ENCODE assay signal across 20 cellular contexts in the genomic region with DNA sequence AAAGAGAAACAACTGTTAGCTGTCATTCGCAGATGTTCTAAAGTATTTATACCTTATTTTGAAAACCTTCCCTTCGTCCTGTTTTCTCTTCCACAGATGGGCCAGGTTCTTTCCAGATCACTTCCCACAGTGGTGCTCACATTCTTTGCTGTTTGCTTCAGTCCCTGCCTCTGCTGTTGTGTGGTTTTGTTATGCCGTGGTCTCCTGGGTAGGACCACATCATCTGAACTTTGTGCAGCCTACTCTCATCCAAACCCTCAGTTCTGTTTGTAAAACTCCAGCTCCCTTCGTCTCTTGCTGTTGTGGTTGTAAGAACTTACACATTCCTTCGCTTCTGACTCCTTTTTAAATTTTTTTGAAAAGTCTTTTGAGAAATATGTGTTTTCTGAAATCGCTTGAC. TPM values are rescaled to one million over a fixed set of nuclear protein-coding genes. Genes with fewer than 3 reads are reported as not detected.
DNase-seq lines count a peak whose midpoint lies in the region; ATAC-seq and TF ChIP-seq lines count a peak whose summit lies in the region.
"Had no signal": no experiment of that assay in that cellular context is flagged by ENCODE, and none has a peak within 500 bp of the region (broad histone marks: within the 10 kb centered on the region; RNA-seq: fewer than 3 reads in every experiment).

No MANE protein-coding gene starts in this region.

- CTCF ChIA-PET in CD4-positive, alpha-beta T cell (lab: Charles Lee), result interaction anchor here (1.6 kb wide), 1 partner anchor 10 kb away, joined by 4 read pairs; no protein-coding TSS in a partner anchor

- no peak for DNase-seq in CD4-positive, alpha-beta T cell
- no peak for DNase-seq in T-helper 17 cell
- DNase-seq in astrocyte of the hippocampus (ENCODE audit: low read depth, low spot score), result peak; percentile 41
- no peak for DNase-seq in neural crest cell (ENCODE audit: low read depth, low spot score)
- DNase-seq in erythroblast (lab: John Stamatoyannopoulos, UW), result no peak
- no peak for DNase-seq in NCI-H1092 treated with DMSO at 0.1 percent for 48 hours (lab: John Stamatoyannopoulos, UW)
- DNase-seq: GM23248, Karpas-422, kidney, midbrain, natural killer cell, NCI-H1436, NCI-H446, NCI-H82, SJCRH30, upper lobe of left lung had no signal

- no peaks in the 10 kb centered on the region for H3K27me3 Mint-ChIP-seq in CD4-positive, alpha-beta T cell
- no peaks in the 10 kb centered on the region for H3K27me3 Mint-ChIP-seq in T-helper 17 cell
- no peaks in the 10 kb centered on the region for H3K27me3 Mint-ChIP-seq in neural crest cell (ENCODE audit: low read depth)

- no peaks in the 10 kb centered on the region for H3K27me3 ChIP-seq in CD4-positive, alpha-beta T cell (ENCODE audit: control insufficient read depth, insufficient read depth, low read length)
- H3K27me3 ChIP-seq: breast epithelium, SJCRH30, upper lobe of left lung had no signal

- H3K36me3 Mint-ChIP-seq in CD4-positive, alpha-beta T cell (ENCODE audit: low read depth), result peaks cover 64% of the 10 kb centered on the region
- H3K36me3 Mint-ChIP-seq in T-helper 17 cell (ENCODE audit: low read depth) (peaks cover 9% of the 10 kb centered on the region), neural crest cell (ENCODE audit: low read depth) (peaks cover 26% of the 10 kb centered on the region)

- H3K9me3 Mint-ChIP-seq in CD4-positive, alpha-beta T cell, result no peaks in the 10 kb centered on the region
- no peaks in the 10 kb centered on the region for H3K9me3 Mint-ChIP-seq in neural crest cell
- H3K9me3 Mint-ChIP-seq: CD14-positive monocyte had no signal

- intact Hi-C loops in CD4-positive, alpha-beta T cell (cut with DNase I, micrococcal nuclease), result no loop called here

- TF ChIP-seq POLR2A in erythroblast (IDR thresholded peaks at IDR 0.05; ENCODE audit: low read length), result no peak

- POLR2A ChIA-PET in CD4-positive, alpha-beta T cell (lab: Charles Lee), result no interaction called here

- no peak for TF ChIP-seq CTCF in CD4-positive, alpha-beta T cell (IDR thresholded peaks at IDR 0.05)
- TF ChIP-seq CTCF in neural crest cell (conservative IDR thresholded peaks at IDR 0.05), result no peak

- H3K9me3 ChIP-seq in CD4-positive, alpha-beta T cell (ENCODE audit: control insufficient read depth, low read length), result no peaks in the 10 kb centered on the region
- H3K9me3 ChIP-seq in T-helper 17 cell (ENCODE audit: control insufficient read depth, low read length, poor library complexity, severe bottlenecking), result no peaks in the 10 kb centered on the region
- H3K9me3 ChIP-seq: breast epithelium, SJCRH30, upper lobe of left lung had no signal

- no peak overlapping the region for H3K27ac ChIP-seq in CD4-positive, alpha-beta T cell (ENCODE audit: low read depth, low read length)
- H3K27ac ChIP-seq: breast epithelium, GM23248, SJCRH30, skin epidermis, upper lobe of left lung had no signal

- peak overlapping the region; percentile 68 for H3K27ac Mint-ChIP-seq in CD4-positive, alpha-beta T cell
- H3K27ac Mint-ChIP-seq in T-helper 17 cell (peak overlapping the region; percentile 91), neural crest cell (ENCODE audit: unreplicated experiment) (peak overlapping the region; percentile 31)

- H3K4me3 Mint-ChIP-seq in CD4-positive, alpha-beta T cell, result no peak overlapping the region
- H3K4me3 Mint-ChIP-seq in T-helper 17 cell (no peak overlapping the region), neural crest cell (no peak overlapping the region)
- H3K4me3 Mint-ChIP-seq: CD14-positive monocyte, natural killer cell had no signal

- H3K4me1 Mint-ChIP-seq in CD4-positive, alpha-beta T cell (ENCODE audit: low read depth), result peaks cover 27% of the 10 kb centered on the region
- H3K4me1 Mint-ChIP-seq in T-helper 17 cell (peaks cover 21% of the 10 kb centered on the region), neural crest cell (peaks cover 10% of the 10 kb centered on the region)
- H3K4me1 Mint-ChIP-seq: CD14-positive monocyte had no signal

- no peak for ATAC-seq in CD4-positive, alpha-beta T cell (ENCODE audit: poor library complexity)
- ATAC-seq in T-helper 17 cell, result no peak
- no peak for ATAC-seq in GM21423 (IDR thresholded peaks at IDR 0.05; ENCODE audit: unreplicated experiment)

RNA-seq across cellular contexts. Expression of a gene that starts 38.1 kb away (rescaled TPM):
- 10 to 100 TPM; 25.7 to 27.9 TPM for total RNA-seq in CD4-positive, alpha-beta T cell
- 10 to 100 TPM; 29.5 to 29.9 TPM for total RNA-seq in T-helper 17 cell
- total RNA-seq in neural crest cell, result 18.4 and 20.4 TPM in 2 replicates

Comparison
In these comparisons a context has a peak if more than half of its experiments do, and no peak if none do; other contexts are left out.
1. H3K27ac Mint-ChIP-seq: peak in every context shown above with its lines; median percentile 91 in T-helper 17 cell; 68 in CD4-positive, alpha-beta T cell; 31 in neural crest cell.